ENCODE assay signal across 1 cellular context in the genomic region with DNA sequence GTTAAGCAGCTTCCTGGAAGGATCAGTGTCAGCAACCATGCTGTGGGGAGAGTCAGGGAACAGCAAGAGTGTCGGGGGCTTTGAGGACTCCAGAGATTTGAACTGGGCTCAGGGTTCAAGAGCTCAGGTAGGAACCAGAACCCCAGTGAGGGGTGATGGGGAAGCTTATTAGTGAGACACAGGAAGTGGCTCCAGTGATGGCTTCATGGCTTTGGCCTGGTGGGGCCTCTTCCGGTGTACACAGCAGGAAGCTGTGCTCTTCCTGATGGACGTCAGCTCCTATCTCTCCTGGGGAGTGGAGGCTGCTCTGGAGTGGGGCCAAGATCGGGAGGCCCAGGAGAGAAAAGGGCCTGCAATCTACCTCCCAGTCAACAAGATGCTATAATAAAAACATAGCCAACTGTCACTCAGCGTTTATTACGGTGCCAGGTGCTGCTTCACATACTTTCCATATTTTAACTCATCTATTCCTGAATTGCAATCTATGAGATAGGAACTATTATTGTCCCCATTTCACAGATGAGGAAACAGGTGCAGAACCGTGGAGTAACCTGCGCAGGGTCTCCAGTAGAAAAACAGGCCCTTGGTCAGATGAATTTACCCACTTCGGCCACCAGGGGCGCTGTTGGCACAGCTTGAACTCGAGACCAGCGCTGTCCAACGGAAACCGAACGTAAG.
A peak's percentile ranks its signal among the peaks of the same experiment; 100 is the strongest.
TF ChIP-seq lines count a peak whose summit lies in the region.

No MANE protein-coding gene starts in this region.

TF ChIP-seq in HepG2, 621 proteins besides CTCF, POLR2A, EP300 and RAD21 (continued from another document and continues in another):
- TF ChIP-seq ZNF574 (CRISPR knock-in tag; IDR thresholded peaks at IDR 0.05) (0 out of 2 replicates have a peak, but pooled peaks have one; percentile 48), GATAD1 (CRISPR knock-in tag; IDR thresholded peaks at IDR 0.05) (peak; percentile 64; the same call in 1 of the 2 replicates), GPBP1L1 (CRISPR knock-in tag; IDR thresholded peaks at IDR 0.05) (no peak), ZNF674 (CRISPR knock-in tag; IDR thresholded peaks at IDR 0.05; ENCODE audit: low read depth) (no peak), ZNF788 (CRISPR knock-in tag; IDR thresholded peaks at IDR 0.05; ENCODE audit: borderline replicate concordance) (no peak), ZFAT (CRISPR knock-in tag; conservative IDR thresholded peaks at IDR 0.05) (no peak), ZFYVE20 (CRISPR knock-in tag; IDR thresholded peaks at IDR 0.05; ENCODE audit: borderline replicate concordance, low read depth) (no peak), SMC3 (IDR thresholded peaks at IDR 0.05; ENCODE audit: low read length) (peak; percentile 52; the same call in 1 of the 2 replicates), ZNF414 (CRISPR knock-in tag; IDR thresholded peaks at IDR 0.05) (no peak), ZNF350 (CRISPR knock-in tag; IDR thresholded peaks at IDR 0.05; ENCODE audit: borderline replicate concordance, low read depth) (0 out of 2 replicates have a peak, but pooled peaks have one; percentile 13), ZNF17 (CRISPR knock-in tag; IDR thresholded peaks at IDR 0.05) (no peak), ZNF430 (CRISPR knock-in tag; IDR thresholded peaks at IDR 0.05) (no peak), ZNF501 (CRISPR knock-in tag; IDR thresholded peaks at IDR 0.05) (peak; percentile 48; the same call in 1 of the 2 replicates), HMG20B (CRISPR knock-in tag; conservative IDR thresholded peaks at IDR 0.05) (no peak), HOXA3 (CRISPR knock-in tag; IDR thresholded peaks at IDR 0.05) (0 out of 2 replicates have a peak, but pooled peaks have one; percentile 25), KAT8 (CRISPR knock-in tag; IDR thresholded peaks at IDR 0.05) (peak; percentile 92)
- TF ChIP-seq, protein P1, sequence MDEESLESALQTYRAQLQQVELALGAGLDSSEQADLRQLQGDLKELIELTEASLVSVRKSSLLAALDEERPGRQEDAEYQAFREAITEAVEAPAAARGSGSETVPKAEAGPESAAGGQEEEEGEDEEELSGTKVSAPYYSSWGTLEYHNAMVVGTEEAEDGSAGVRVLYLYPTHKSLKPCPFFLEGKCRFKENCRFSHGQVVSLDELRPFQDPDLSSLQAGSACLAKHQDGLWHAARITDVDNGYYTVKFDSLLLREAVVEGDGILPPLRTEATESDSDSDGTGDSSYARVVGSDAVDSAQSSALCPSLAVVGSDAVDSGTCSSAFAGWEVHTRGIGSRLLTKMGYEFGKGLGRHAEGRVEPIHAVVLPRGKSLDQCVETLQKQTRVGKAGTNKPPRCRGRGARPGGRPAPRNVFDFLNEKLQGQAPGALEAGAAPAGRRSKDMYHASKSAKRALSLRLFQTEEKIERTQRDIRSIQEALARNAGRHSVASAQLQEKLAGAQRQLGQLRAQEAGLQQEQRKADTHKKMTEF (CRISPR knock-in tag; IDR thresholded peaks at IDR 0.05): 0 out of 2 replicates have a peak, but pooled peaks have one; percentile 37
- TF ChIP-seq, protein P2, sequence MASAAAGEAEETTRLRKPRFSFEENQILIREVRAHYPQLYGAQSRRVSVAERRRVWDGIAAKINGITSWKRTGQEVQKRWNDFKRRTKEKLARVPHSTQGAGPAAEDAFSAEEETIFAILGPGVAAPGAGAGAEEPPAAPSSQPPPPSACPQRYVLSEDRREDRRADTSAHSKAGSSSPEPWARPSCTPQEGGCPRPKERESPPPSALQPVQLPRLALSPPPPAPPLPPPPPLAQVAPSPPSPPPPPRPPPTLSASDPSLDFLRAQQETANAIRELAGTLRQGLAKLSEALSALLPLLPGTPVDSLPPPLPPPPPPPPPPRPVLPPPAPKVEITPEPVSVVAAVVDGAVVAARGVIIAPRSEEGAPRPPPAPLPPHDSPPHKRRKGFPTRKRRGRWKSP (CRISPR knock-in tag; IDR thresholded peaks at IDR 0.05): 0 out of 2 replicates have a peak, but pooled peaks have one; percentile 45
- TF ChIP-seq, protein P3, sequence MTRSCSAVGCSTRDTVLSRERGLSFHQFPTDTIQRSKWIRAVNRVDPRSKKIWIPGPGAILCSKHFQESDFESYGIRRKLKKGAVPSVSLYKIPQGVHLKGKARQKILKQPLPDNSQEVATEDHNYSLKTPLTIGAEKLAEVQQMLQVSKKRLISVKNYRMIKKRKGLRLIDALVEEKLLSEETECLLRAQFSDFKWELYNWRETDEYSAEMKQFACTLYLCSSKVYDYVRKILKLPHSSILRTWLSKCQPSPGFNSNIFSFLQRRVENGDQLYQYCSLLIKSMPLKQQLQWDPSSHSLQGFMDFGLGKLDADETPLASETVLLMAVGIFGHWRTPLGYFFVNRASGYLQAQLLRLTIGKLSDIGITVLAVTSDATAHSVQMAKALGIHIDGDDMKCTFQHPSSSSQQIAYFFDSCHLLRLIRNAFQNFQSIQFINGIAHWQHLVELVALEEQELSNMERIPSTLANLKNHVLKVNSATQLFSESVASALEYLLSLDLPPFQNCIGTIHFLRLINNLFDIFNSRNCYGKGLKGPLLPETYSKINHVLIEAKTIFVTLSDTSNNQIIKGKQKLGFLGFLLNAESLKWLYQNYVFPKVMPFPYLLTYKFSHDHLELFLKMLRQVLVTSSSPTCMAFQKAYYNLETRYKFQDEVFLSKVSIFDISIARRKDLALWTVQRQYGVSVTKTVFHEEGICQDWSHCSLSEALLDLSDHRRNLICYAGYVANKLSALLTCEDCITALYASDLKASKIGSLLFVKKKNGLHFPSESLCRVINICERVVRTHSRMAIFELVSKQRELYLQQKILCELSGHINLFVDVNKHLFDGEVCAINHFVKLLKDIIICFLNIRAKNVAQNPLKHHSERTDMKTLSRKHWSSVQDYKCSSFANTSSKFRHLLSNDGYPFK (CRISPR knock-in tag; IDR thresholded peaks at IDR 0.05; ENCODE audit: borderline replicate concordance): peak; percentile 36; the same call in 1 of the 2 replicates
- TF ChIP-seq, protein P4, sequence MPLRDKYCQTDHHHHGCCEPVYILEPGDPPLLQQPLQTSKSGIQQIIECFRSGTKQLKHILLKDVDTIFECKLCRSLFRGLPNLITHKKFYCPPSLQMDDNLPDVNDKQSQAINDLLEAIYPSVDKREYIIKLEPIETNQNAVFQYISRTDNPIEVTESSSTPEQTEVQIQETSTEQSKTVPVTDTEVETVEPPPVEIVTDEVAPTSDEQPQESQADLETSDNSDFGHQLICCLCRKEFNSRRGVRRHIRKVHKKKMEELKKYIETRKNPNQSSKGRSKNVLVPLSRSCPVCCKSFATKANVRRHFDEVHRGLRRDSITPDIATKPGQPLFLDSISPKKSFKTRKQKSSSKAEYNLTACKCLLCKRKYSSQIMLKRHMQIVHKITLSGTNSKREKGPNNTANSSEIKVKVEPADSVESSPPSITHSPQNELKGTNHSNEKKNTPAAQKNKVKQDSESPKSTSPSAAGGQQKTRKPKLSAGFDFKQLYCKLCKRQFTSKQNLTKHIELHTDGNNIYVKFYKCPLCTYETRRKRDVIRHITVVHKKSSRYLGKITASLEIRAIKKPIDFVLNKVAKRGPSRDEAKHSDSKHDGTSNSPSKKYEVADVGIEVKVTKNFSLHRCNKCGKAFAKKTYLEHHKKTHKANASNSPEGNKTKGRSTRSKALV (CRISPR knock-in tag; IDR thresholded peaks at IDR 0.05): 0 out of 2 replicates have a peak, but pooled peaks have one; percentile 15
- TF ChIP-seq, protein P5, sequence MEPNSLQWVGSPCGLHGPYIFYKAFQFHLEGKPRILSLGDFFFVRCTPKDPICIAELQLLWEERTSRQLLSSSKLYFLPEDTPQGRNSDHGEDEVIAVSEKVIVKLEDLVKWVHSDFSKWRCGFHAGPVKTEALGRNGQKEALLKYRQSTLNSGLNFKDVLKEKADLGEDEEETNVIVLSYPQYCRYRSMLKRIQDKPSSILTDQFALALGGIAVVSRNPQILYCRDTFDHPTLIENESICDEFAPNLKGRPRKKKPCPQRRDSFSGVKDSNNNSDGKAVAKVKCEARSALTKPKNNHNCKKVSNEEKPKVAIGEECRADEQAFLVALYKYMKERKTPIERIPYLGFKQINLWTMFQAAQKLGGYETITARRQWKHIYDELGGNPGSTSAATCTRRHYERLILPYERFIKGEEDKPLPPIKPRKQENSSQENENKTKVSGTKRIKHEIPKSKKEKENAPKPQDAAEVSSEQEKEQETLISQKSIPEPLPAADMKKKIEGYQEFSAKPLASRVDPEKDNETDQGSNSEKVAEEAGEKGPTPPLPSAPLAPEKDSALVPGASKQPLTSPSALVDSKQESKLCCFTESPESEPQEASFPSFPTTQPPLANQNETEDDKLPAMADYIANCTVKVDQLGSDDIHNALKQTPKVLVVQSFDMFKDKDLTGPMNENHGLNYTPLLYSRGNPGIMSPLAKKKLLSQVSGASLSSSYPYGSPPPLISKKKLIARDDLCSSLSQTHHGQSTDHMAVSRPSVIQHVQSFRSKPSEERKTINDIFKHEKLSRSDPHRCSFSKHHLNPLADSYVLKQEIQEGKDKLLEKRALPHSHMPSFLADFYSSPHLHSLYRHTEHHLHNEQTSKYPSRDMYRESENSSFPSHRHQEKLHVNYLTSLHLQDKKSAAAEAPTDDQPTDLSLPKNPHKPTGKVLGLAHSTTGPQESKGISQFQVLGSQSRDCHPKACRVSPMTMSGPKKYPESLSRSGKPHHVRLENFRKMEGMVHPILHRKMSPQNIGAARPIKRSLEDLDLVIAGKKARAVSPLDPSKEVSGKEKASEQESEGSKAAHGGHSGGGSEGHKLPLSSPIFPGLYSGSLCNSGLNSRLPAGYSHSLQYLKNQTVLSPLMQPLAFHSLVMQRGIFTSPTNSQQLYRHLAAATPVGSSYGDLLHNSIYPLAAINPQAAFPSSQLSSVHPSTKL (CRISPR knock-in tag; IDR thresholded peaks at IDR 0.05): 0 out of 2 replicates have a peak, but pooled peaks have one; percentile 3
